ENCODE assay signal across 1 cellular context in the genomic region with DNA sequence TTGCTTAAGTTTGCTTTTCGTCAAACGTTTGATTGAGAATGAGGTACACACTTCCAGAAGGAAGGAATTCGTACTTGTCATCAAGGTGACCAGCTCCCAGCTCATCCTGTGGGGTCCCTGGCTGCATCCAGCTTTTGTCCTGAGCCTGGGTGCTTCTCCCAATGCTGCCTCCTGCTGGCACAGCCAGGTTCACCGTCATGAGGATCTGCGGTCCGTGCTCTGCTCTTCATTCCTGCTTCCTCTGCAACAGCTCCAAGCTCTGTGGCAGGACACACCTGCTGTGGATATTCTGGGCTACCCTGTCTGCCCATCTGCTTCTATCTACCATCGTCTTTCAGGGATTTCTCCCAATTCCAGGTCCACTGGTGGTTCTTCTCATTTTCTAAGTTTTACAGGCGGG.
TF ChIP-seq lines count a peak whose summit lies in the region.

No MANE protein-coding gene starts in this region.

TF ChIP-seq in endothelial cell of umbilical vein, 7 proteins besides CTCF, POLR2A, EP300 and RAD21:
- no peak for TF ChIP-seq GATA2 (IDR thresholded peaks at IDR 0.05; ENCODE audit: insufficient read depth, insufficient read length, low read depth, low read length)
